Comparison of ENCODE assay signal across 8 cellular contexts in the genomic region with DNA sequence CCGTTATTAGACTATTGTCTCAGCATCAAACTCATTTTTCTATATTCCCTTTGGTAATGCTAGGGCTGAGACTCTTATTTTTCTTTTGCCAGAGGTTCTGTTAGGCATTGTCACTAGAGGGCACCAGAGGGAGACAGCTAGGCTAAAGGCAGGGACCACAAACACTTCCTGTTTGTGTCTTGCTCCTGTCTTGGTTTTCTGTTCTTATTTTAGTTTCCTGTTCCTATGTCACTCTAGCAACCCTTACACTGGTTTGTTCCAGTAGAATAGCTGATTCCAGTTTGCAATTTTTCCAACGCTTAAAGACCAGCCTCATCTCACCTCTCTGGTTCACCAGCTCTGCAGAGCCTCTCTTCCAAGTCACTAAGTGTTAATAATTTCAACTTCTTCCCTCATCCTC.
DNase-seq lines count a peak whose midpoint lies in the region; ATAC-seq and TF ChIP-seq lines count a peak whose summit lies in the region.

No MANE protein-coding gene starts in this region.

- peak; percentile 1 to 35 for DNase-seq in activated CD4-positive, alpha-beta T cell treated with anti-CD3 and anti-CD28 coated beads for 24 hours (ENCODE audit: low read depth in 2 of 2)
- no peak for DNase-seq in activated CD4-positive, alpha-beta T cell treated with anti-CD3 and anti-CD28 coated beads for 1 hour
- peak; percentile 44 for DNase-seq in HCEC 1CT
- DNase-seq in LHCN-M2 (ENCODE audit: low read depth): peak; percentile 66
- DNase-seq in RPMI8226: peak; percentile 70
- peak; percentile 40 for DNase-seq in activated naive CD8-positive, alpha-beta T cell treated with anti-CD3 and anti-CD28 coated beads, Interleukin-2, amount 50 U/mL, for 24 hours
- DNase-seq in left ventricle myocardium inferior: no peak
- peak; percentile 14 for DNase-seq in skeletal muscle cell (ENCODE audit: low read depth)

- intact Hi-C loops in left ventricle myocardium inferior (cut with micrococcal nuclease): loop anchor here (5.0 kb wide), 1 partner anchor 286 kb away; no protein-coding TSS in a partner anchor

- H3K9me3 Mint-ChIP-seq in activated naive CD8-positive, alpha-beta T cell treated with anti-CD3 and anti-CD28 coated beads, Interleukin-2, amount 50 U/mL, for 24 hours: no peaks in the 10 kb centered on the region

- no peaks in the 10 kb centered on the region for H3K36me3 ChIP-seq in left ventricle myocardium inferior

- H3K27me3 ChIP-seq in left ventricle myocardium inferior (ENCODE audit: low read depth): no peaks in the 10 kb centered on the region

- H3K36me3 Mint-ChIP-seq in activated naive CD8-positive, alpha-beta T cell treated with anti-CD3 and anti-CD28 coated beads, Interleukin-2, amount 50 U/mL, for 24 hours (ENCODE audit: low read depth): no peaks in the 10 kb centered on the region

- no peaks in the 10 kb centered on the region for H3K27me3 Mint-ChIP-seq in activated naive CD8-positive, alpha-beta T cell treated with anti-CD3 and anti-CD28 coated beads, Interleukin-2, amount 50 U/mL, for 24 hours

- H3K4me3 ChIP-seq in left ventricle myocardium inferior (no peak overlapping the region), skeletal muscle cell (ENCODE audit: low read depth, low read length) (no peak overlapping the region)

- peak overlapping the region; percentile 24 for H3K27ac ChIP-seq in left ventricle myocardium inferior (replicated peaks)

- no peak overlapping the region for H3K27ac Mint-ChIP-seq in activated naive CD8-positive, alpha-beta T cell treated with anti-CD3 and anti-CD28 coated beads, Interleukin-2, amount 50 U/mL, for 24 hours

- H3K4me1 Mint-ChIP-seq in activated naive CD8-positive, alpha-beta T cell treated with anti-CD3 and anti-CD28 coated beads, Interleukin-2, amount 50 U/mL, for 24 hours: no peaks in the 10 kb centered on the region

- peak; percentile 95 for TF ChIP-seq CTCF in left ventricle myocardium inferior (IDR thresholded peaks at IDR 0.05; ENCODE audit: borderline replicate concordance)

- H3K4me1 ChIP-seq in left ventricle myocardium inferior: peaks cover 21% of the 10 kb centered on the region

- H3K4me3 Mint-ChIP-seq in activated naive CD8-positive, alpha-beta T cell treated with anti-CD3 and anti-CD28 coated beads, Interleukin-2, amount 50 U/mL, for 24 hours: no peak overlapping the region

- peaks cover 32% of the 10 kb centered on the region for H3K9me3 ChIP-seq in left ventricle myocardium inferior (replicated peaks)

- ATAC-seq in activated naive CD8-positive, alpha-beta T cell treated with anti-CD3 and anti-CD28 coated beads, Interleukin-2, amount 50 U/mL, for 24 hours: peak; percentile 75

Comparison
In these comparisons a context has a peak if more than half of its experiments do, and no peak if none do; other contexts are left out.
1. DNase-seq: peak in activated CD4-positive, alpha-beta T cell treated with anti-CD3 and anti-CD28 coated beads for 24 hours (2 of 2), HCEC 1CT (single experiment), LHCN-M2 (single experiment), RPMI8226 (single experiment), activated naive CD8-positive, alpha-beta T cell treated with anti-CD3 and anti-CD28 coated beads, Interleukin-2, amount 50 U/mL, for 24 hours (single experiment) and skeletal muscle cell (single experiment); none in activated CD4-positive, alpha-beta T cell treated with anti-CD3 and anti-CD28 coated beads for 1 hour (single experiment) and left ventricle myocardium inferior (single experiment).